ENCODE assay signal across 8 cellular contexts in genomic region chr5:160199410-160199911, GRCh38. TPM values are rescaled to one million over a fixed set of nuclear protein-coding genes. Genes with fewer than 3 reads are reported as not detected.
DNase-seq lines count a peak whose midpoint lies in the region; ATAC-seq, FAIRE-seq and TF ChIP-seq lines count a peak whose summit lies in the region.

No MANE protein-coding gene starts in this region.

- H3K27ac ChIP-seq in body of pancreas (no peak overlapping the region), iPS-18a (ENCODE audit: low read length) (no peak overlapping the region), skeletal muscle tissue (ENCODE audit: low read depth, low read length) (no peak overlapping the region)

- peak; percentile 88 for ATAC-seq in HG02571 (IDR thresholded peaks at IDR 0.05; ENCODE audit: unreplicated experiment)
- peak; percentile 93 for ATAC-seq in body of pancreas

- TF ChIP-seq POLR2A in GM12891 (IDR thresholded peaks at IDR 0.05; ENCODE audit: low read depth, low read length) (no peak), body of pancreas (IDR thresholded peaks at IDR 0.05) (no peak)

- FAIRE-seq in GM12891 (lab: Jason Lieb, UNC), result peak; percentile 75

- H3K4me1 ChIP-seq in body of pancreas (peaks cover 11% of the 10 kb centered on the region), iPS-18a (ENCODE audit: control insufficient read depth, low read depth, low read length) (peaks cover 20% of the 10 kb centered on the region), skeletal muscle tissue (ENCODE audit: control insufficient read depth in 3 of 3, insufficient read depth in 3 of 3, low read length in 3 of 3) (peaks cover 6 to 14% (median 9%) of the 10 kb centered on the region in 3 donors)

- H3K27me3 ChIP-seq in body of pancreas (no peaks in the 10 kb centered on the region), iPS-18a (ENCODE audit: control insufficient read depth, insufficient read depth, low read length) (no peaks in the 10 kb centered on the region), skeletal muscle tissue (ENCODE audit: control insufficient read depth in 3 of 3, insufficient read depth in 3 of 3, low read length in 3 of 3) (peaks cover 3 to 8% (median 3%) of the 10 kb centered on the region in 3 donors)

- H3K36me3 ChIP-seq in body of pancreas (replicated peaks in 1 of 2; ENCODE audit: insufficient read depth in 1 of 2, low read depth in 2 of 2) (no peaks in the 10 kb centered on the region), iPS-18a (ENCODE audit: control insufficient read depth, low read depth, low read length) (no peaks in the 10 kb centered on the region), skeletal muscle tissue (ENCODE audit: control insufficient read depth in 3 of 3, insufficient read depth in 3 of 3, low read length in 3 of 3) (no peaks in the 10 kb centered on the region)

- H3K4me3 ChIP-seq in body of pancreas, result no peak overlapping the region
- peak overlapping the region; percentile 43 for H3K4me3 ChIP-seq in iPS-18a (ENCODE audit: low read length)
- peak overlapping the region; percentile 52 to 75 (median 69) for H3K4me3 ChIP-seq in skeletal muscle tissue (ENCODE audit: low read length in 3 of 3)

- peak; percentile 53 to 94 (median 89) for TF ChIP-seq CTCF in body of pancreas (IDR thresholded peaks at IDR 0.05)

- 1 to 3% methylated on average over 21 to 30 of the region's 30 CpGs for WGBS in body of pancreas, 2 donors

- intact Hi-C loops in body of pancreas (cut with DNase I), result loop anchor here (2.0 to 10.0 kb wide), 2 partner anchors 145 to 175 kb away; no protein-coding TSS in a partner anchor

- H3K9ac ChIP-seq in iPS-18a (ENCODE audit: low read length), result no peak overlapping the region
- H3K9ac ChIP-seq in skeletal muscle tissue (ENCODE audit: low read depth in 1 of 3, low read length in 3 of 3), result peak overlapping the region; percentile 51 to 75 (median 65)

- H3K9me3 ChIP-seq in body of pancreas, result no peaks in the 10 kb centered on the region
- H3K9me3 ChIP-seq in iPS-18a (ENCODE audit: control insufficient read depth, low read depth, low read length), result no peaks in the 10 kb centered on the region
- H3K9me3 ChIP-seq in skeletal muscle tissue (ENCODE audit: control insufficient read depth in 3 of 3, low read length in 3 of 3), result no peaks in the 10 kb centered on the region

- peak; percentile 85 for DNase-seq in GM12891 (ENCODE audit: insufficient read length, low spot score)
- peak; percentile 31 for DNase-seq in NCI-H1048 (lab: John Stamatoyannopoulos, UW)
- DNase-seq in UCSD-AML1 (lab: John Stamatoyannopoulos, UW; ENCODE audit: unreplicated experiment), result peak; percentile 74
- DNase-seq in body of pancreas, result peak; percentile 57 to 77 (median 69)
- DNase-seq in NCI-H446 treated with DMSO at 0.1 percent for 48 hours (lab: John Stamatoyannopoulos, UW), result no peak

TF ChIP-seq in GM12891, 5 proteins besides CTCF, POLR2A, EP300 and RAD21:
- TF ChIP-seq SPI1 (IDR thresholded peaks at IDR 0.05; ENCODE audit: low read depth, low read length) (peak; percentile 86), POU2F2 (IDR thresholded peaks at IDR 0.05; ENCODE audit: low read depth, low read length) (no peak)

RNA-seq across cellular contexts. Expression of gene FABP6, which starts 29.8 kb away (rescaled TPM):
- 13.0 TPM for polyA plus RNA-seq in GM12891 (2012; ENCODE audit: low read depth, missing spikeins)
- not detected for total RNA-seq in body of pancreas
- not detected for total RNA-seq in skeletal muscle tissue

Comparison
In these comparisons a context has a peak if more than half of its experiments do, and no peak if none do; other contexts are left out.
1. H3K4me3 ChIP-seq: peak in iPS-18a (single experiment) and skeletal muscle tissue (3 of 3); none in body of pancreas (0 of 2).